Comparison of ENCODE assay signal across 22 cellular contexts in genomic region chr12:109759595-109759994, GRCh38. TPM values are rescaled to one million over a fixed set of nuclear protein-coding genes. Genes with fewer than 3 reads are reported as not detected.
DNase-seq lines count a peak whose midpoint lies in the region; ATAC-seq and TF ChIP-seq lines count a peak whose summit lies in the region.
"Had no signal": no experiment of that assay in that cellular context is flagged by ENCODE, and none has a peak within 500 bp of the region (broad histone marks: within the 10 kb centered on the region; RNA-seq: fewer than 3 reads in every experiment).

No MANE protein-coding gene starts in this region.

- no peak for ATAC-seq in HG02840 (IDR thresholded peaks at IDR 0.05; ENCODE audit: low FRiP score, unreplicated experiment)
- ATAC-seq: activated naive CD8-positive, alpha-beta T cell treated with anti-CD3 and anti-CD28 coated beads, Interleukin-2, amount 50 U/mL, for 24 hours; naive thymus-derived CD4-positive, alpha-beta T cell; PC-3; stimulated activated naive CD8-positive, alpha-beta T cell treated with anti-CD3 and anti-CD28 coated beads, Interleukin-15, Interleukin-2, amounts not matched to agents 100 U/mL and 50 U/mL, for 24 hours had no signal

- no peak for TF ChIP-seq CTCF in BE2C (IDR thresholded peaks at IDR 0.05; ENCODE audit: low read depth, low read length)
- TF ChIP-seq CTCF in cardiac muscle cell (IDR thresholded peaks at IDR 0.05; ENCODE audit: low read depth, low read length): no peak
- no peak for TF ChIP-seq CTCF in ovary (IDR thresholded peaks at IDR 0.05)

- no peak for TF ChIP-seq EP300 in ovary (IDR thresholded peaks at IDR 0.05)

- H3K36me3 ChIP-seq in BE2C (peaks cover 97% of the 10 kb centered on the region), H7 (replicated peaks; ENCODE audit: control insufficient read depth, insufficient read depth, low read length) (no peaks in the 10 kb centered on the region), cardiac muscle cell (no peaks in the 10 kb centered on the region), ovary (no peaks in the 10 kb centered on the region), MG63 (no peaks in the 10 kb centered on the region)
- H3K36me3 ChIP-seq: uterus had no signal

- TF ChIP-seq POLR2A in ovary (IDR thresholded peaks at IDR 0.05): no peak

- H3K27ac ChIP-seq in cardiac muscle cell: peak overlapping the region; percentile 42
- no peak overlapping the region for H3K27ac ChIP-seq in ovary
- H3K27ac ChIP-seq: uterus had no signal

- H3K9me3 ChIP-seq in BE2C (peaks cover 6% of the 10 kb centered on the region; the same call in 1 of the 2 replicates), cardiac muscle cell (ENCODE audit: low read depth) (no peaks in the 10 kb centered on the region), ovary (no peaks in the 10 kb centered on the region), MG63 (peaks cover 10% of the 10 kb centered on the region; the same call in 1 of the 2 replicates)
- H3K9me3 ChIP-seq: uterus had no signal

- peak; percentile 9 for DNase-seq in BE2C
- DNase-seq in H7: peak; percentile 40
- peak in 1 of 2 donors; percentile 46 for DNase-seq in cardiac muscle cell (ENCODE audit: low read depth in 1 of 2, low spot score in 1 of 2)
- peak in 3 of 5 donors; percentile 15 to 54 (median 33) for DNase-seq in ovary
- DNase-seq in MG63: no peak
- no peak for DNase-seq in 8988T
- DNase-seq: activated CD4-positive, alpha-beta T cell treated with anti-CD3 and anti-CD28 coated beads, Interleukin-2, amount 10 ng/mL, durations not matched to agents 24 days and 14 days; activated naive CD8-positive, alpha-beta T cell treated with anti-CD3 and anti-CD28 coated beads, Interleukin-2, amount 50 U/mL, for 24 hours; activated T-cell treated with anti-CD3 and anti-CD28 coated beads, Interleukin-2, amount 50 U/mL, for 24 hours; central memory CD4-positive, alpha-beta T cell; COR-L47; effector memory CD4-positive, alpha-beta T cell; EL; mammary epithelial cell; naive thymus-derived CD4-positive, alpha-beta T cell; NCI-H1436 treated with DMSO at 0.1 percent for 48 hours; NCI-H2171; PC-3; stimulated activated naive CD8-positive, alpha-beta T cell treated with anti-CD3 and anti-CD28 coated beads, Interleukin-15, Interleukin-2, amounts not matched to agents 100 U/mL and 50 U/mL, for 24 hours; T1000 had no signal

- 45 to 66% (median 47%) methylated on average over 13 of the region's 13 CpGs for WGBS in ovary, 3 donors

- H3K27me3 ChIP-seq in BE2C (no peaks in the 10 kb centered on the region), H7 (ENCODE audit: control insufficient read depth, insufficient read depth, low read length) (no peaks in the 10 kb centered on the region), cardiac muscle cell (no peaks in the 10 kb centered on the region), ovary (no peaks in the 10 kb centered on the region), MG63 (no peaks in the 10 kb centered on the region)
- H3K27me3 ChIP-seq: uterus had no signal

- H3K4me1 ChIP-seq in BE2C (peaks cover 46% of the 10 kb centered on the region), cardiac muscle cell (ENCODE audit: low read depth) (peaks cover 20% of the 10 kb centered on the region), ovary (ENCODE audit: insufficient read depth) (peaks cover 19% of the 10 kb centered on the region)
- H3K4me1 ChIP-seq: uterus had no signal

- intact Hi-C loops in ovary (cut with DNase I): loop anchor here in 1 of 4 donors (10.0 kb wide), 1 partner anchor 1075 kb away; no protein-coding TSS in a partner anchor

- H3K4me3 ChIP-seq in BE2C (ENCODE audit: low read depth, low read length) (no peak overlapping the region), H7 (ENCODE audit: insufficient read depth, low read depth, low read length) (no peak overlapping the region), cardiac muscle cell (no peak overlapping the region), ovary (no peak overlapping the region), MG63 (no peak overlapping the region)
- H3K4me3 ChIP-seq: uterus had no signal

RNA-seq across cellular contexts. Expression of gene FAM222A, which starts 46.0 kb away (rescaled TPM):
- 227 TPM for polyA plus RNA-seq in BE2C (2012; ENCODE audit: insufficient read depth, insufficient read length, low read depth)
- total RNA-seq in H7 (2014; rRNA removed; shearing (Covaris generic)): 2.5 and 3.7 TPM in 2 replicates
- total RNA-seq in cardiac muscle cell (35.5 and 42.9 TPM in 2 replicates), ovary (10 to 100 TPM in 5 of 7 donors, 1 to 10 TPM in 2; 7.2 to 28.4 (median 15.3) TPM)
- polyA plus RNA-seq in cardiac muscle cell (25.4 and 42.1 TPM in 2 replicates), ovary (10 to 100 TPM in 1 of 2 donors, 1 to 10 TPM in 1; 4.8 to 11.5 TPM)
- 0.84 and 1.8 TPM in 2 replicates for total RNA-seq in MG63 (2014; rRNA removed; shearing (Covaris generic); ENCODE audit: low replicate concordance)

Comparison
In these comparisons a context has a peak if more than half of its experiments do, and no peak if none do; other contexts are left out.
1. DNase-seq: peak in BE2C (single experiment), H7 (single experiment) and ovary (3 of 5); none in MG63 (single experiment) and 8988T (single experiment).